Comparison of ENCODE assay signal across 28 cellular contexts in genomic region chr6:123702943-123703342, GRCh38.
"Had no signal": no experiment of that assay in that cellular context is flagged by ENCODE, and none has a peak within 500 bp of the region (broad histone marks: within the 10 kb centered on the region; RNA-seq: fewer than 3 reads in every experiment).

No MANE protein-coding gene starts in this region.

- H3K36me3 ChIP-seq: stomach, suprapubic skin, thoracic aorta, thyroid gland, tibial artery, tibial nerve, transverse colon, upper lobe of left lung, upper lobe of right lung, uterus, vagina had no signal

- H3K27ac Mint-ChIP-seq: stimulated activated effector memory CD8-positive, alpha-beta T cell treated with anti-CD3 and anti-CD28 coated beads, Interleukin-12 subunit alpha, Interleukin-12 subunit beta, amount 100 ng/mL, for 72 hours; stimulated activated memory B cell treated with anti-CD40 and anti-IgM and Interleukin-4, amounts not matched to agents 10 μg/mL and 1 μg/mL and 100 μg/mL, for 72 hours; stimulated activated naive B cell treated with anti-CD40 and anti-IgM and Interleukin-4, amounts not matched to agents 10 μg/mL and 1 μg/mL and 100 μg/mL, for 72 hours; stimulated activated naive CD8-positive, alpha-beta T cell treated with anti-CD3 and anti-CD28 coated beads, Interleukin-15, amount 100 ng/mL, for 72 hours; stimulated activated naive CD8-positive, alpha-beta T cell treated with anti-CD3 and anti-CD28 coated beads, Interleukin-15, Interleukin-2, amounts not matched to agents 100 ng/mL and 50 ng/mL, for 24 hours; type B pancreatic cell had no signal

- H3K9me3 Mint-ChIP-seq: stimulated activated memory B cell treated with anti-CD40 and anti-IgM and Interleukin-4, amounts not matched to agents 10 μg/mL and 1 μg/mL and 100 μg/mL, for 72 hours; stimulated activated naive B cell treated with anti-CD40 and anti-IgM and Interleukin-4, amounts not matched to agents 10 μg/mL and 1 μg/mL and 100 μg/mL, for 72 hours; type B pancreatic cell had no signal

- H3K4me1 ChIP-seq: stomach, suprapubic skin, testis, thyroid gland, tibial artery, transverse colon, upper lobe of left lung, upper lobe of right lung, uterus, vagina had no signal

- DNase-seq: stimulated activated CD4-positive, alpha-beta T cell treated with anti-CD3 and anti-CD28 coated beads, Interleukin-2, amount 100 ng/mL, for 48 hours; stimulated activated CD4-positive, alpha-beta T cell treated with anti-CD3 and anti-CD28 coated beads, Interleukin-4, amount 100 ng/mL, for 1 hour; stimulated activated CD4-positive, alpha-beta T cell treated with anti-CD3 and anti-CD28 coated beads, Interleukin-4, amount 100 ng/mL, for 24 hours; stimulated activated CD4-positive, alpha-beta T cell treated with anti-CD3 and anti-CD28 coated beads, Interleukin-4, amount 100 ng/mL, for 4 hours; stimulated activated CD8-positive, alpha-beta memory T cell treated with anti-CD3 and anti-CD28 coated beads, Interleukin-4, amount 100 ng/mL, for 48 hours; stimulated activated naive B cell treated with anti-CD40 and anti-IgM and Interleukin-4, amounts not matched to agents 10 μg/mL and 1 μg/mL and 100 μg/mL, for 72 hours; stimulated activated naive CD4-positive, alpha-beta T cell; stimulated activated naive CD4-positive, alpha-beta T cell treated with Interleukin-2 at 50 U/mL for 16 hours; stimulated activated naive CD8-positive, alpha-beta T cell treated with anti-CD3 and anti-CD28 coated beads, Interleukin-15, amount 100 ng/mL, for 72 hours; stimulated activated naive CD8-positive, alpha-beta T cell treated with anti-CD3 and anti-CD28 coated beads, Interleukin-15, Interleukin-2, amounts not matched to agents 100 U/mL and 50 U/mL, for 24 hours; stomach; substantia nigra; testis; thyroid gland; tibial artery; transverse colon; trophoblast cell; upper lobe of left lung; upper lobe of right lung; uterus had no signal

- H3K9me3 ChIP-seq: stomach, suprapubic skin, testis, thoracic aorta, thyroid gland, tibial artery, tibial nerve, transverse colon, upper lobe of left lung, upper lobe of right lung, uterus, vagina had no signal

- H3K27me3 ChIP-seq: stomach, suprapubic skin, testis, thyroid gland, tibial artery, tibial nerve, transverse colon, upper lobe of left lung, upper lobe of right lung, uterus, vagina had no signal

- H3K27me3 Mint-ChIP-seq: stimulated activated memory B cell treated with anti-CD40 and anti-IgM and Interleukin-4, amounts not matched to agents 10 μg/mL and 1 μg/mL and 100 μg/mL, for 72 hours; stimulated activated naive B cell treated with anti-CD40 and anti-IgM and Interleukin-4, amounts not matched to agents 10 μg/mL and 1 μg/mL and 100 μg/mL, for 72 hours; stimulated activated naive CD8-positive, alpha-beta T cell treated with anti-CD3 and anti-CD28 coated beads, Interleukin-15, amount 100 ng/mL, for 72 hours; stimulated activated naive CD8-positive, alpha-beta T cell treated with anti-CD3 and anti-CD28 coated beads, Interleukin-15, Interleukin-2, amounts not matched to agents 100 ng/mL and 50 ng/mL, for 24 hours; type B pancreatic cell had no signal

- H3K4me3 Mint-ChIP-seq: stimulated activated effector memory CD8-positive, alpha-beta T cell treated with anti-CD3 and anti-CD28 coated beads, Interleukin-12 subunit alpha, Interleukin-12 subunit beta, amount 100 ng/mL, for 72 hours; stimulated activated memory B cell treated with anti-CD40 and anti-IgM and Interleukin-4, amounts not matched to agents 10 μg/mL and 1 μg/mL and 100 μg/mL, for 72 hours; stimulated activated naive B cell treated with anti-CD40 and anti-IgM and Interleukin-4, amounts not matched to agents 10 μg/mL and 1 μg/mL and 100 μg/mL, for 72 hours; stimulated activated naive CD8-positive, alpha-beta T cell treated with anti-CD3 and anti-CD28 coated beads, Interleukin-15, amount 100 ng/mL, for 72 hours; stimulated activated naive CD8-positive, alpha-beta T cell treated with anti-CD3 and anti-CD28 coated beads, Interleukin-15, Interleukin-2, amounts not matched to agents 100 ng/mL and 50 ng/mL, for 24 hours; type B pancreatic cell had no signal

- ATAC-seq: stimulated activated effector memory CD8-positive, alpha-beta T cell treated with anti-CD3 and anti-CD28 coated beads, Interleukin-12 subunit alpha, Interleukin-12 subunit beta, amount 100 ng/mL, for 72 hours; stimulated activated memory B cell treated with anti-CD40 and anti-IgM and Interleukin-4, amounts not matched to agents 10 μg/mL and 1 μg/mL and 100 μg/mL, for 72 hours; stimulated activated naive B cell treated with anti-CD40 and anti-IgM and Interleukin-4, amounts not matched to agents 10 μg/mL and 1 μg/mL and 100 μg/mL, for 72 hours; stimulated activated naive CD8-positive, alpha-beta T cell treated with anti-CD3 and anti-CD28 coated beads, Interleukin-15, amount 100 ng/mL, for 72 hours; stimulated activated naive CD8-positive, alpha-beta T cell treated with anti-CD3 and anti-CD28 coated beads, Interleukin-15, Interleukin-2, amounts not matched to agents 100 U/mL and 50 U/mL, for 24 hours; upper lobe of right lung had no signal

- H3K4me3 ChIP-seq: stomach, suprapubic skin, testis, thoracic aorta, thyroid gland, tibial artery, tibial nerve, transverse colon, upper lobe of left lung, upper lobe of right lung, uterus, vagina had no signal

- H3K27ac ChIP-seq: stomach, suprapubic skin, testis, thoracic aorta, thyroid gland, tibial artery, tibial nerve, transverse colon, upper lobe of left lung, upper lobe of right lung, uterus, vagina had no signal

- H3K36me3 Mint-ChIP-seq: stimulated activated effector memory CD8-positive, alpha-beta T cell treated with anti-CD3 and anti-CD28 coated beads, Interleukin-12 subunit alpha, Interleukin-12 subunit beta, amount 100 ng/mL, for 72 hours; stimulated activated memory B cell treated with anti-CD40 and anti-IgM and Interleukin-4, amounts not matched to agents 10 μg/mL and 1 μg/mL and 100 μg/mL, for 72 hours; stimulated activated naive B cell treated with anti-CD40 and anti-IgM and Interleukin-4, amounts not matched to agents 10 μg/mL and 1 μg/mL and 100 μg/mL, for 72 hours; type B pancreatic cell had no signal

- H3K4me1 Mint-ChIP-seq: stimulated activated effector memory CD8-positive, alpha-beta T cell treated with anti-CD3 and anti-CD28 coated beads, Interleukin-12 subunit alpha, Interleukin-12 subunit beta, amount 100 ng/mL, for 72 hours; stimulated activated memory B cell treated with anti-CD40 and anti-IgM and Interleukin-4, amounts not matched to agents 10 μg/mL and 1 μg/mL and 100 μg/mL, for 72 hours; stimulated activated naive B cell treated with anti-CD40 and anti-IgM and Interleukin-4, amounts not matched to agents 10 μg/mL and 1 μg/mL and 100 μg/mL, for 72 hours; stimulated activated naive CD8-positive, alpha-beta T cell treated with anti-CD3 and anti-CD28 coated beads, Interleukin-15, amount 100 ng/mL, for 72 hours had no signal
